ENCODE assay signal across 25 cellular contexts in the genomic region with DNA sequence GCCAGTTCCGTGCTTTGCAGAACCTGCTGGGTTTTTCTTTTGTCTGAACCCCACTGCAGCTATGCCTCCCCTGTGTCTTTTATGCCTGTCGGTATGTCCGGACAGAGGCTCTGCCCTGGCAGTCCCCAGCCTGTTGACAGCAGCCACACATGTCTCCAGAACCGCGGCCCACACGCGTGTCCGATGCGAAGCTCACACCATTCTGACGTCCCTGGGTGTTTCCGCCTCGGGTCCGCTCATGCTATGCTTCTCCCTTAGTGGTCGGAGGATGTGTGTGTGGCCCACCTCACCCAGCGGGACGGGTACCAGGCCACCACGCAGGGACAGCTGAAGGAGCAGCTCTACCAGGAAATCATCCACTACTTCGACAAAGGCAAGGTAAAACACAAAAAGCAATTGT.
DNase-seq lines count a peak whose midpoint lies in the region; ATAC-seq and TF ChIP-seq lines count a peak whose summit lies in the region.
"Had no signal": no experiment of that assay in that cellular context is flagged by ENCODE, and none has a peak within 500 bp of the region (broad histone marks: within the 10 kb centered on the region; RNA-seq: fewer than 3 reads in every experiment).

No MANE protein-coding gene starts in this region.

- no peak overlapping the region for H4K5ac ChIP-seq in H9 (ENCODE audit: insufficient read length, low read depth, low read length)

- H3K9ac ChIP-seq in H9 (ENCODE audit: extremely low read depth, insufficient read length, low read length) (no peak overlapping the region), GM23248 (no peak overlapping the region)
- H3K9ac ChIP-seq: BLaER1 had no signal

- no peaks in the 10 kb centered on the region for H3F3A ChIP-seq in GM23248 (ENCODE audit: insufficient read depth)

- no peaks in the 10 kb centered on the region for H3K9me2 ChIP-seq in GM23248 (ENCODE audit: insufficient read depth)

- CTCF ChIA-PET in WTC11 (lab: Charles Lee): interaction anchor here (1.4 kb wide), 1 partner anchor 30 kb away, joined by 3 read pairs; no protein-coding TSS in a partner anchor

- no peak overlapping the region for H3K23ac ChIP-seq in H9 (ENCODE audit: insufficient read length, low read depth, low read length)

- no peak overlapping the region for H3T11ph ChIP-seq in H9 (ENCODE audit: low read length)

- H3K27me3 ChIP-seq in H9 (ENCODE audit: insufficient read depth, low read length) (no peaks in the 10 kb centered on the region), tibial artery (no peaks in the 10 kb centered on the region), GM23248 (replicated peaks; ENCODE audit: insufficient read depth) (no peaks in the 10 kb centered on the region)
- H3K27me3 ChIP-seq: BE2C, BLaER1 had no signal

- H3K79me2 ChIP-seq in H9 (ENCODE audit: insufficient read depth, low read length) (no peaks in the 10 kb centered on the region), GM23248 (ENCODE audit: insufficient read depth) (no peaks in the 10 kb centered on the region)

- no peak overlapping the region for H3K18ac ChIP-seq in H9 (ENCODE audit: insufficient read length, low read depth, low read length)

- H3K4me1 ChIP-seq in H9 (ENCODE audit: insufficient read depth, low read length): peaks cover 7% of the 10 kb centered on the region; the same call in 1 of the 2 replicates
- H3K4me1 ChIP-seq in tibial artery: peaks cover 0 to 40% (median 25%) of the 10 kb centered on the region in 4 donors
- no peaks in the 10 kb centered on the region for H3K4me1 ChIP-seq in GM23248 (ENCODE audit: insufficient read depth)
- H3K4me1 ChIP-seq: BE2C, BLaER1 had no signal

- H2AFZ ChIP-seq in H9 (ENCODE audit: low read length): no peak overlapping the region
- no peak overlapping the region for H2AFZ ChIP-seq in GM23248

- H2AK5ac ChIP-seq in H9 (ENCODE audit: insufficient read length, low read length): no peak overlapping the region

- no peak overlapping the region for H3K27ac ChIP-seq in H9 (ENCODE audit: insufficient read length, low read depth, low read length)
- H3K27ac ChIP-seq in tibial artery: peak overlapping the region; percentile 31 to 83
- H3K27ac ChIP-seq in GM23248: no peak overlapping the region
- H3K27ac ChIP-seq: 22Rv1, BLaER1 had no signal

- H4K20me1 ChIP-seq in H9 (ENCODE audit: control insufficient read depth, insufficient read depth, insufficient read length): no peaks in the 10 kb centered on the region
- no peaks in the 10 kb centered on the region for H4K20me1 ChIP-seq in GM23248 (ENCODE audit: insufficient read depth)
- H4K20me1 ChIP-seq: BLaER1 had no signal

- no peak for TF ChIP-seq CTCF in H9 (conservative IDR thresholded peaks at IDR 0.05)
- no peak for TF ChIP-seq CTCF in WTC11 (IDR thresholded peaks at IDR 0.05)
- no peak for TF ChIP-seq CTCF in neural crest cell (conservative IDR thresholded peaks at IDR 0.05)
- no peak for TF ChIP-seq CTCF in tibial artery (IDR thresholded peaks at IDR 0.05)
- TF ChIP-seq CTCF in nephron progenitor cell (IDR thresholded peaks at IDR 0.05): no peak

- no peak overlapping the region for H2BK5ac ChIP-seq in H9 (ENCODE audit: insufficient read length, low read length)

- POLR2A ChIA-PET in WTC11 (lab: Charles Lee): no interaction called here

- intact Hi-C loops in tibial artery (cut with DNase I; ENCODE audit: low total_unique reads): no loop called here

- H3K4me2 ChIP-seq in H9 (ENCODE audit: insufficient read depth, insufficient read length, low read length) (no peak overlapping the region), GM23248 (ENCODE audit: unreplicated experiment) (no peak overlapping the region)
- H3K4me2 ChIP-seq: BLaER1 had no signal

- no peaks in the 10 kb centered on the region for H3K79me1 ChIP-seq in H9 (ENCODE audit: insufficient read depth, low read depth, low read length, poor library complexity, severe bottlenecking)

- no peak overlapping the region; the same call in 1 of the 2 replicates for H3K14ac ChIP-seq in H9 (ENCODE audit: insufficient read depth, low read length)

- no peak overlapping the region for H3K4ac ChIP-seq in H9 (ENCODE audit: low read depth, low read length)

- no peak overlapping the region for H2BK20ac ChIP-seq in H9 (ENCODE audit: low read depth, low read length, poor library complexity, severe bottlenecking)

- in situ Hi-C loops in GM23248 (cut with MboI): no loop called here

- no peak overlapping the region for H4K8ac ChIP-seq in H9 (replicated peaks; ENCODE audit: insufficient read length, low read depth, low read length)

- H3K27ac Mint-ChIP-seq in H9 (peak overlapping the region in 2 of 3 experiments; percentile 31 to 57; a peak in 2 of 7 replicates), WTC11 (peak overlapping the region; percentile 11; the same call in 1 of the 2 replicates), neural crest cell (ENCODE audit: unreplicated experiment) (peak overlapping the region; percentile 43), nephron progenitor cell (no peak overlapping the region)
- H3K27ac Mint-ChIP-seq: CD14-positive monocyte; CD4-positive, alpha-beta memory T cell; CD4-positive, CD25-positive, alpha-beta regulatory T cell; CD8-positive, alpha-beta memory T cell had no signal

- H3K9me3 Mint-ChIP-seq in H9 (no peaks in the 10 kb centered on the region), WTC11 (no peaks in the 10 kb centered on the region), neural crest cell (no peaks in the 10 kb centered on the region), nephron progenitor cell (no peaks in the 10 kb centered on the region)
- H3K9me3 Mint-ChIP-seq: CD8-positive, alpha-beta memory T cell had no signal

- H2BK120ac ChIP-seq in H9 (ENCODE audit: low read depth, low read length, poor library complexity, severe bottlenecking): no peak overlapping the region

- H3K9me3 ChIP-seq in H9 (ENCODE audit: control insufficient read depth, low read depth, low read length) (no peaks in the 10 kb centered on the region), tibial artery (no peaks in the 10 kb centered on the region), GM23248 (ENCODE audit: low read depth) (no peaks in the 10 kb centered on the region)
- H3K9me3 ChIP-seq: BE2C, BLaER1 had no signal

- ATAC-seq in WTC11: no peak
- ATAC-seq: GM12878 had no signal

- H3K36me3 ChIP-seq in tibial artery: peaks cover 6 to 30% (median 22%) of the 10 kb centered on the region in 3 donors
- H3K36me3 ChIP-seq in GM23248 (ENCODE audit: low read depth): peaks cover 21% of the 10 kb centered on the region
- H3K36me3 ChIP-seq: BE2C, BLaER1 had no signal

- H3K36me3 Mint-ChIP-seq in H9 (ENCODE audit: insufficient read depth in 1 of 3, low read depth in 3 of 3) (peaks cover 7 to 29% (median 20%) of the 10 kb centered on the region in 3 experiments; a peak in 6 of 7 replicates), WTC11 (peaks cover 18% of the 10 kb centered on the region), neural crest cell (ENCODE audit: low read depth) (peaks cover 10% of the 10 kb centered on the region), nephron progenitor cell (ENCODE audit: low read depth) (peaks cover 32% of the 10 kb centered on the region)
- H3K36me3 Mint-ChIP-seq: CD14-positive monocyte; CD4-positive, alpha-beta memory T cell; CD4-positive, CD25-positive, alpha-beta regulatory T cell; CD8-positive, alpha-beta memory T cell had no signal

- peaks cover 13 to 14% of the 10 kb centered on the region in 2 experiments for H3K4me1 Mint-ChIP-seq in H9
- peaks cover 17% of the 10 kb centered on the region for H3K4me1 Mint-ChIP-seq in WTC11
- H3K4me1 Mint-ChIP-seq in neural crest cell: peaks cover 9% of the 10 kb centered on the region
- H3K4me1 Mint-ChIP-seq in nephron progenitor cell: peaks cover 6% of the 10 kb centered on the region
- H3K4me1 Mint-ChIP-seq: CD14-positive monocyte; CD4-positive, alpha-beta memory T cell; CD4-positive, CD25-positive, alpha-beta regulatory T cell; CD8-positive, alpha-beta memory T cell had no signal

- no peaks in the 10 kb centered on the region for H3K27me3 Mint-ChIP-seq in H9 (ENCODE audit: low read depth)
- H3K27me3 Mint-ChIP-seq in WTC11 (ENCODE audit: low read depth): no peaks in the 10 kb centered on the region
- H3K27me3 Mint-ChIP-seq in neural crest cell (ENCODE audit: low read depth): no peaks in the 10 kb centered on the region
- peaks cover 4% of the 10 kb centered on the region for H3K27me3 Mint-ChIP-seq in nephron progenitor cell (ENCODE audit: low read depth, poor library complexity)
- H3K27me3 Mint-ChIP-seq: CD4-positive, alpha-beta memory T cell; CD4-positive, CD25-positive, alpha-beta regulatory T cell had no signal

- no peak overlapping the region for H3K4me3 Mint-ChIP-seq in H9
- H3K4me3 Mint-ChIP-seq in WTC11: no peak overlapping the region
- no peak overlapping the region for H3K4me3 Mint-ChIP-seq in neural crest cell
- no peak overlapping the region for H3K4me3 Mint-ChIP-seq in nephron progenitor cell
- H3K4me3 Mint-ChIP-seq: CD14-positive monocyte; CD4-positive, alpha-beta memory T cell; CD4-positive, CD25-positive, alpha-beta regulatory T cell; CD8-positive, alpha-beta memory T cell had no signal

- no CpG with 5 or more reads among the region's 18 CpGs for WGBS in H9 (ENCODE audit: extremely low coverage, insufficient read length, low lambda C conversion rate)
- WGBS in GM23248 (ENCODE audit: low coverage in 1 of 2, low lambda C conversion rate in 2 of 2, missing lambda C conversion rate in 2 of 2), 2 experiments: 89 to 90% methylated on average over 18 of the region's 18 CpGs

- DNase-seq in H9 (no peak), WTC11 (ENCODE audit: low spot score) (no peak), neural crest cell (ENCODE audit: low read depth, low spot score) (no peak), tibial artery (no peak), GM23248 (no peak), nephron progenitor cell (no peak)
- no peak for DNase-seq in activated CD4-positive, CD25-positive, alpha-beta regulatory T cell treated with anti-CD3 and anti-CD28 coated beads, Interleukin-2, amount 50 U/mL, for 72 hours
- DNase-seq: ACHN; BE2C; C1 segment of cervical spinal cord; CD4-positive, alpha-beta memory T cell; CD4-positive, CD25-positive, alpha-beta regulatory T cell; CD8-positive, alpha-beta memory T cell; COR-L47; DMS 273 treated with DMSO at 0.1 percent for 48 hours; DMS153; DMS53; DMS79; DND-41; EL; GDM1 had no signal

- H3K56ac ChIP-seq in H9 (ENCODE audit: insufficient read length, low read depth, low read length): no peak overlapping the region

- no peak overlapping the region for H2BK15ac ChIP-seq in H9 (ENCODE audit: low read depth, low read length)

- H3K23me2 ChIP-seq in H9 (ENCODE audit: insufficient read length, low read depth, low read length, poor library complexity, severe bottlenecking): peaks cover 6% of the 10 kb centered on the region

- H4K91ac ChIP-seq in H9 (ENCODE audit: insufficient read length, low read depth, low read length): no peak overlapping the region

- no peak overlapping the region for H2BK12ac ChIP-seq in H9 (ENCODE audit: insufficient read length, low read depth, low read length)

- H3K4me3 ChIP-seq in tibial artery (no peak overlapping the region), GM23248 (no peak overlapping the region)
- H3K4me3 ChIP-seq: BLaER1, GM12878 had no signal

TF ChIP-seq in WTC11, 78 proteins besides CTCF, POLR2A, EP300 and RAD21:
- TF ChIP-seq NFYB (CRISPR knock-in tag; conservative IDR thresholded peaks at IDR 0.05; ENCODE audit: low read depth) (no peak), NR1H2 (CRISPR knock-in tag; IDR thresholded peaks at IDR 0.05) (no peak)
TF ChIP-seq in WTC11: peak in this region for 0.

Comparison
In these comparisons a context has a peak if more than half of its experiments do, and no peak if none do; other contexts are left out.
1. H3K27ac ChIP-seq: peak in tibial artery (2 of 2); none in H9 (single experiment) and GM23248 (single experiment).